ENCODE assay signal across 20 cellular contexts in genomic region chr2:179429060-179429471, GRCh38.
DNase-seq lines count a peak whose midpoint lies in the region; ATAC-seq, FAIRE-seq and TF ChIP-seq lines count a peak whose summit lies in the region.
"Had no signal": no experiment of that assay in that cellular context is flagged by ENCODE, and none has a peak within 500 bp of the region (broad histone marks: within the 10 kb centered on the region; RNA-seq: fewer than 3 reads in every experiment).

No MANE protein-coding gene starts in this region.

- no peaks in the 10 kb centered on the region for H3K79me1 ChIP-seq in H1 (ENCODE audit: low read depth, low read length)

- no peak for TF ChIP-seq EP300 in H1 (IDR thresholded peaks at IDR 0.05; ENCODE audit: borderline replicate concordance in 1 of 2, low read depth in 2 of 2, low read length in 2 of 2)

- no TSS peak for BruUV-seq in Caco-2 (replicated peaks; lab: Mats Ljungman, UMichigan)

- TF ChIP-seq POLR2A in H1 (IDR thresholded peaks at IDR 0.05; ENCODE audit: control extremely low read depth in 1 of 2, low read depth in 2 of 2, low read length in 2 of 2) = no peak

- intact Hi-C loops in Caco-2 (cut with micrococcal nuclease; ENCODE audit: unreplicated experiment) = no loop called here

- POLR2A ChIA-PET in Caco-2 (lab: Charles Lee) = no interaction called here
- POLR2A ChIA-PET in H1 (lab: Charles Lee; ENCODE audit: partially characterized antibody) = no interaction called here

- H4K91ac ChIP-seq in H1 (replicated peaks; ENCODE audit: insufficient read length, low read length) = no peak overlapping the region

- no peaks in the 10 kb centered on the region; the same call in 1 of the 2 replicates for H3K23me2 ChIP-seq in H1 (ENCODE audit: low read depth, low read length)

- 0 out of 2 replicates have a peak overlapping the region, but pooled peaks have one; percentile 22 for H2BK12ac ChIP-seq in H1 (ENCODE audit: low read depth, low read length)

- H3K27me3 ChIP-seq in Caco-2 (replicated peaks; ENCODE audit: control insufficient read depth, insufficient read depth, low read length) = no peaks in the 10 kb centered on the region
- H3K27me3 ChIP-seq in HUES6 (ENCODE audit: control insufficient read depth, insufficient read depth, low read length) = no peaks in the 10 kb centered on the region
- H3K27me3 ChIP-seq in H1 (replicated peaks in 1 of 4; ENCODE audit: control insufficient read depth in 3 of 4, extremely low read depth in 1 of 4, insufficient read depth in 3 of 4, low read length in 3 of 4) = no peaks in the 10 kb centered on the region
- H3K27me3 ChIP-seq in neural progenitor cell = no peaks in the 10 kb centered on the region
- H3K27me3 ChIP-seq: cardiac muscle cell had no signal

- ATAC-seq in GM18520 (IDR thresholded peaks at IDR 0.05; ENCODE audit: unreplicated experiment) = no peak
- ATAC-seq: left colon, mucosa of descending colon had no signal

- no peak overlapping the region for H4K5ac ChIP-seq in H1 (ENCODE audit: insufficient read length, low read depth, low read length)

- no peak overlapping the region for H2BK15ac ChIP-seq in H1 (ENCODE audit: low read length)

- H3K18ac ChIP-seq in H1 (ENCODE audit: extremely low read depth, low read length) = no peak overlapping the region

- H3K9me3 ChIP-seq in Caco-2 = no peaks in the 10 kb centered on the region
- H3K9me3 ChIP-seq in HUES6 (ENCODE audit: control insufficient read depth, insufficient read depth, low read depth, low read length) = no peaks in the 10 kb centered on the region
- no peaks in the 10 kb centered on the region for H3K9me3 ChIP-seq in H1 (ENCODE audit: insufficient read depth in 2 of 2, low read depth in 1 of 2, low read length in 1 of 2)
- no peaks in the 10 kb centered on the region for H3K9me3 ChIP-seq in neural progenitor cell (ENCODE audit: low read depth)
- H3K9me3 ChIP-seq: mucosa of descending colon had no signal

- no peak for FAIRE-seq in H1 (lab: Jason Lieb, UNC)

- no peak overlapping the region for H3K4me3 ChIP-seq in Caco-2 (ENCODE audit: low read depth, low read length)
- H3K4me3 ChIP-seq in HUES6 (ENCODE audit: low read depth, low read length) = peak overlapping the region; percentile 33; the same call in 1 of the 2 replicates
- H3K4me3 ChIP-seq in H1 (ENCODE audit: extremely low read depth in 1 of 4, insufficient read depth in 2 of 4, low read depth in 3 of 4, low read length in 4 of 4) = peak overlapping the region in 1 of 4 experiments; percentile 18; a peak in 1 of 8 replicates
- peak overlapping the region; percentile 10 for H3K4me3 ChIP-seq in neural progenitor cell
- H3K4me3 ChIP-seq: cardiac muscle cell, mucosa of descending colon had no signal

- H3K27me3 Mint-ChIP-seq in Caco-2 (ENCODE audit: insufficient read depth, unreplicated experiment) = no peaks in the 10 kb centered on the region
- H3K27me3 Mint-ChIP-seq in neural progenitor cell (ENCODE audit: insufficient read depth, low read depth) = peaks cover 3% of the 10 kb centered on the region

- no peaks in the 10 kb centered on the region for H3K79me2 ChIP-seq in H1 (ENCODE audit: control insufficient read depth in 1 of 2, insufficient read depth in 2 of 2, low read length in 2 of 2)
- no peaks in the 10 kb centered on the region for H3K79me2 ChIP-seq in neural progenitor cell (ENCODE audit: low read depth)

- no peak overlapping the region for H3K14ac ChIP-seq in H1 (ENCODE audit: insufficient read length)

- H2AK5ac ChIP-seq in H1 (ENCODE audit: low read depth, low read length) = no peak overlapping the region

- H3K4me1 ChIP-seq in Caco-2 = no peaks in the 10 kb centered on the region
- H3K4me1 ChIP-seq in HUES6 (ENCODE audit: control insufficient read depth, insufficient read depth, low read length) = peaks cover 24% of the 10 kb centered on the region
- H3K4me1 ChIP-seq in H1 (replicated peaks in 1 of 4; ENCODE audit: control insufficient read depth in 3 of 4, insufficient read depth in 4 of 4, low read length in 3 of 4) = peaks cover 0 to 10% (median 1%) of the 10 kb centered on the region in 4 experiments; a peak in 3 of 7 replicates
- H3K4me1 ChIP-seq in neural progenitor cell = peaks cover 27% of the 10 kb centered on the region

- CTCF ChIA-PET in Caco-2 (lab: Charles Lee) (no interaction called here), H1 (lab: Charles Lee; ENCODE audit: partially characterized antibody) (interaction anchor here (0.8 to 2.0 kb wide), 3 partner anchors 10 to 45 kb away, joined by 3 to 9 read pairs (median 6); no protein-coding TSS in a partner anchor)

- H3K4me2 ChIP-seq in H1 (ENCODE audit: insufficient read depth in 1 of 2, low read depth in 2 of 2, low read length in 2 of 2) = peak overlapping the region; percentile 51 to 52; a peak in 3 of 4 replicates
- H3K4me2 ChIP-seq in neural progenitor cell = peak overlapping the region; percentile 34

- no peaks in the 10 kb centered on the region for H3K9me3 Mint-ChIP-seq in Caco-2 (ENCODE audit: unreplicated experiment)
- no peaks in the 10 kb centered on the region for H3K9me3 Mint-ChIP-seq in neural progenitor cell
- H3K9me3 Mint-ChIP-seq: T-helper 1 cell treated with Interleukin-12 subunit alpha and Interleukin-12 subunit beta and Interleukin-4 antibody, amounts not matched to agents 30 μg/mL and 1 μg/mL, for 36 hours had no signal

- H3K9ac ChIP-seq in HUES6 (ENCODE audit: low read length) (peak overlapping the region; percentile 14), H1 (replicated peaks in 1 of 4; ENCODE audit: extremely low read depth in 1 of 4, low read depth in 3 of 4, low read length in 3 of 4) (no peak overlapping the region), neural progenitor cell (no peak overlapping the region)

- H4K8ac ChIP-seq in H1 (ENCODE audit: extremely low read depth, insufficient read depth, low read length) = no peak overlapping the region

- DNase-seq in Caco-2 (no peak), H1 (ENCODE audit: low read depth in 1 of 2, low spot score in 2 of 2) (no peak), neural progenitor cell (ENCODE audit: low spot score) (peak; percentile 15), UCSD-AML1 (lab: John Stamatoyannopoulos, UW; ENCODE audit: unreplicated experiment) (no peak), NOMO-1 (lab: John Stamatoyannopoulos, UW; ENCODE audit: unreplicated experiment in 2 of 2) (no peak)
- no peak for DNase-seq in stimulated activated CD4-positive, alpha-beta T cell treated with anti-CD3 and anti-CD28 coated beads, Interleukin-12 subunit alpha, Interleukin-12 subunit beta, amount 100 ng/mL, for 4 hours
- DNase-seq: activated CD4-positive, CD25-positive, alpha-beta regulatory T cell; CD8-positive, alpha-beta memory T cell; effector CD4-positive, alpha-beta T cell; EL; left colon; mucosa of descending colon; NCI-H1436; NCI-H446; nucleus accumbens; stimulated activated CD4-positive, alpha-beta T cell treated with anti-CD3 and anti-CD28 coated beads, Interleukin-2, amount 100 ng/mL, for 48 hours had no signal

- H3K4me1 Mint-ChIP-seq in Caco-2 (ENCODE audit: low read depth, unreplicated experiment) = peaks cover 10% of the 10 kb centered on the region
- H3K4me1 Mint-ChIP-seq in neural progenitor cell = peaks cover 20% of the 10 kb centered on the region
- H3K4me1 Mint-ChIP-seq: CD8-positive, alpha-beta memory T cell had no signal

- no peak for TF ChIP-seq RAD21 in H1 (IDR thresholded peaks at IDR 0.05 in 1 of 2, conservative IDR thresholded peaks at IDR 0.05 in 1 of 2; ENCODE audit: low read depth in 2 of 2, low read length in 2 of 2)

- H3K4ac ChIP-seq in H1 (replicated peaks; ENCODE audit: insufficient read length, low read depth, low read length) = no peak overlapping the region

- H3K23ac ChIP-seq in H1 (ENCODE audit: insufficient read length) = no peak overlapping the region

- peak overlapping the region; percentile 38; the same call in 1 of the 2 replicates for H2BK5ac ChIP-seq in H1 (ENCODE audit: low read depth, low read length)

- 61% methylated on average over 11 of the region's 11 CpGs; no CpG with 5 or more reads in 1 of the 2 experiments for WGBS in H1 (ENCODE audit: extremely low coverage in 1 of 2, insufficient coverage in 1 of 2, insufficient read length in 1 of 2, insufficient replicate concordance in 2 of 2, low coverage in 1 of 2, low lambda C conversion rate in 2 of 2, missing lambda C conversion rate in 1 of 2), 2 experiments

- H3K27ac ChIP-seq in HUES6 (ENCODE audit: low read depth, low read length) (no peak overlapping the region), H1 (ENCODE audit: low read depth, low read length) (no peak overlapping the region), neural progenitor cell (no peak overlapping the region)
- H3K27ac ChIP-seq: cardiac muscle cell had no signal

- H2AFZ ChIP-seq in H1 (ENCODE audit: low read length) (peak overlapping the region; percentile 98), neural progenitor cell (replicated peaks) (peak overlapping the region; percentile 95)

- TF ChIP-seq CTCF in Caco-2 (IDR thresholded peaks at IDR 0.05; ENCODE audit: insufficient read depth in 1 of 2, low read depth in 1 of 2, low read length in 1 of 2, severe bottlenecking in 1 of 2, unreplicated experiment in 1 of 2) (no peak), H1 (IDR thresholded peaks at IDR 0.05; ENCODE audit: control extremely low read depth in 1 of 3, insufficient read depth in 1 of 3, low read depth in 1 of 3, low read length in 3 of 3) (no peak), neural progenitor cell (IDR thresholded peaks at IDR 0.05) (no peak)

- H3K27ac Mint-ChIP-seq in Caco-2 (ENCODE audit: unreplicated experiment) (no peak overlapping the region), neural progenitor cell (no peak overlapping the region)
- H3K27ac Mint-ChIP-seq: CD8-positive, alpha-beta memory T cell; T-helper 1 cell treated with Interleukin-12 subunit alpha and Interleukin-12 subunit beta and Interleukin-4 antibody, amounts not matched to agents 30 μg/mL and 1 μg/mL, for 36 hours had no signal

- peak overlapping the region; percentile 32 for H3K4me3 Mint-ChIP-seq in Caco-2 (ENCODE audit: unreplicated experiment)
- H3K4me3 Mint-ChIP-seq in neural progenitor cell = no peak overlapping the region
- H3K4me3 Mint-ChIP-seq: CD8-positive, alpha-beta memory T cell; T-helper 1 cell treated with Interleukin-12 subunit alpha and Interleukin-12 subunit beta and Interleukin-4 antibody, amounts not matched to agents 30 μg/mL and 1 μg/mL, for 36 hours had no signal

- no peaks in the 10 kb centered on the region for H3K36me3 Mint-ChIP-seq in Caco-2 (ENCODE audit: insufficient read depth, unreplicated experiment)
- no peaks in the 10 kb centered on the region for H3K36me3 Mint-ChIP-seq in neural progenitor cell
- H3K36me3 Mint-ChIP-seq: CD8-positive, alpha-beta memory T cell had no signal

- no peak overlapping the region for H2BK120ac ChIP-seq in H1 (replicated peaks; ENCODE audit: low read depth, low read length)

- H3K36me3 ChIP-seq in Caco-2 (ENCODE audit: control insufficient read depth, insufficient read depth, low read length) = no peaks in the 10 kb centered on the region
- H3K36me3 ChIP-seq in HUES6 (ENCODE audit: control insufficient read depth, insufficient read depth, low read length) = no peaks in the 10 kb centered on the region
- H3K36me3 ChIP-seq in H1 (ENCODE audit: control insufficient read depth in 2 of 4, insufficient read depth in 4 of 4, low read length in 3 of 4) = no peaks in the 10 kb centered on the region
- no peaks in the 10 kb centered on the region for H3K36me3 ChIP-seq in neural progenitor cell
- H3K36me3 ChIP-seq: cardiac muscle cell had no signal

- no peak overlapping the region for H3K56ac ChIP-seq in H1 (replicated peaks; ENCODE audit: insufficient read length, low read depth, low read length)

- H2BK20ac ChIP-seq in H1 (ENCODE audit: low read length) = no peak overlapping the region

- no peaks in the 10 kb centered on the region for H4K20me1 ChIP-seq in H1 (replicated peaks in 1 of 2; ENCODE audit: control insufficient read depth in 1 of 2, insufficient read depth in 2 of 2, low read length in 2 of 2)
- H4K20me1 ChIP-seq in neural progenitor cell (ENCODE audit: low read depth) = no peaks in the 10 kb centered on the region

- H3F3A ChIP-seq in neural progenitor cell (ENCODE audit: low read depth) = peaks cover 13% of the 10 kb centered on the region
